8 cellular contexts compared by ENCODE assay signal in genomic region chr11:131748146-131749050, GRCh38.
A peak's percentile ranks its signal among the peaks of the same experiment; 100 is the strongest.
DNase-seq lines count a peak whose midpoint lies in the region; ATAC-seq and TF ChIP-seq lines count a peak whose summit lies in the region.

No MANE protein-coding gene starts in this region.

- H3K27ac Mint-ChIP-seq in activated T-helper 2 cell treated with anti-CD3 and anti-CD28 coated beads, Interferon-gamma antibody, Interleukin-2, Interleukin-4, amounts not matched to agents 10 μg/mL and 5 μg/mL and 100 μg/mL, durations not matched to agents 14 hours and 24 hours and 36 hours, result no peak overlapping the region

- H3K9me3 ChIP-seq in mesodermal cell (ENCODE audit: control insufficient read depth, low read length) (no peaks in the 10 kb centered on the region), thoracic aorta (no peaks in the 10 kb centered on the region)

- H3K4me3 Mint-ChIP-seq in activated T-helper 2 cell treated with anti-CD3 and anti-CD28 coated beads, Interferon-gamma antibody, Interleukin-2, Interleukin-4, amounts not matched to agents 10 μg/mL and 5 μg/mL and 100 μg/mL, durations not matched to agents 14 hours and 24 hours and 36 hours (ENCODE audit: low read depth), result no peak overlapping the region

- H3K4me1 ChIP-seq in mesodermal cell (ENCODE audit: control insufficient read depth, insufficient read depth, low read length, poor library complexity, severe bottlenecking) (peaks cover 16% of the 10 kb centered on the region), thoracic aorta (ENCODE audit: control insufficient read depth in 1 of 2, low read depth in 2 of 2) (no peaks in the 10 kb centered on the region)

- peak; percentile 63 for TF ChIP-seq CTCF in thoracic aorta (IDR thresholded peaks at IDR 0.05)

- H3K27ac ChIP-seq in mesodermal cell (ENCODE audit: low read depth, low read length, severe bottlenecking) (peak overlapping the region; percentile 3), thoracic aorta (no peak overlapping the region)

- H3K4me3 ChIP-seq in mesodermal cell (ENCODE audit: extremely low read depth, insufficient read depth, low read length, poor library complexity, severe bottlenecking), result no peak overlapping the region
- H3K4me3 ChIP-seq in thoracic aorta, result no peak overlapping the region

- peaks cover 4% of the 10 kb centered on the region for H3K9me3 Mint-ChIP-seq in activated T-helper 2 cell treated with anti-CD3 and anti-CD28 coated beads, Interferon-gamma antibody, Interleukin-2, Interleukin-4, amounts not matched to agents 10 μg/mL and 5 μg/mL and 100 μg/mL, durations not matched to agents 14 hours and 24 hours and 36 hours

- H3K36me3 Mint-ChIP-seq in activated T-helper 2 cell treated with anti-CD3 and anti-CD28 coated beads, Interferon-gamma antibody, Interleukin-2, Interleukin-4, amounts not matched to agents 10 μg/mL and 5 μg/mL and 100 μg/mL, durations not matched to agents 14 hours and 24 hours and 36 hours (ENCODE audit: low read depth), result no peaks in the 10 kb centered on the region

- no peaks in the 10 kb centered on the region for H3K4me1 Mint-ChIP-seq in activated T-helper 2 cell treated with anti-CD3 and anti-CD28 coated beads, Interferon-gamma antibody, Interleukin-2, Interleukin-4, amounts not matched to agents 10 μg/mL and 5 μg/mL and 100 μg/mL, durations not matched to agents 14 hours and 24 hours and 36 hours (ENCODE audit: low read depth)

- no peak for TF ChIP-seq EP300 in Ishikawa (IDR thresholded peaks at IDR 0.05; ENCODE audit: borderline replicate concordance)

- intact Hi-C loops in activated T-helper 2 cell treated with anti-CD3 and anti-CD28 coated beads, Interferon-gamma antibody, Interleukin-2, Interleukin-4, amounts not matched to agents 10 μg/mL and 5 μg/mL and 100 μg/mL, durations not matched to agents 14 hours and 24 hours and 36 hours (cut with micrococcal nuclease), result loop anchor here (5.0 kb wide), 1 partner anchor 279 kb away; no protein-coding TSS in a partner anchor

- peak; percentile 66 for TF ChIP-seq RAD21 in Ishikawa (IDR thresholded peaks at IDR 0.05; ENCODE audit: low read depth)

- H3K36me3 ChIP-seq in mesodermal cell (ENCODE audit: control insufficient read depth, insufficient read depth, low read length) (no peaks in the 10 kb centered on the region), thoracic aorta (no peaks in the 10 kb centered on the region)

- peak; percentile 62 for DNase-seq in DMS53 treated with DMSO at 0.1 percent for 48 hours (lab: John Stamatoyannopoulos, UW; ENCODE audit: unreplicated experiment)
- DNase-seq in SHP77 treated with DMSO at 0.1 percent for 48 hours (lab: John Stamatoyannopoulos, UW), result peak; percentile 6
- peak; percentile 76 for DNase-seq in ecto neural progenitor cell (ENCODE audit: low spot score)
- no peak for DNase-seq in thoracic aorta (ENCODE audit: low spot score)
- DNase-seq in activated T-helper 2 cell treated with anti-CD3 and anti-CD28 coated beads, Interferon-gamma antibody, Interleukin-2, Interleukin-4, amounts not matched to agents 10 μg/mL and 5 μg/mL and 100 μg/mL, durations not matched to agents 14 hours and 24 hours and 36 hours (ENCODE audit: low spot score), result no peak

- ATAC-seq in GM19463 (IDR thresholded peaks at IDR 0.05; ENCODE audit: unreplicated experiment) (peak; percentile 60), thoracic aorta (ENCODE audit: insufficient number of reproducible peaks, low FRiP score, low read depth) (no peak)

- no peaks in the 10 kb centered on the region for H3K27me3 Mint-ChIP-seq in activated T-helper 2 cell treated with anti-CD3 and anti-CD28 coated beads, Interferon-gamma antibody, Interleukin-2, Interleukin-4, amounts not matched to agents 10 μg/mL and 5 μg/mL and 100 μg/mL, durations not matched to agents 14 hours and 24 hours and 36 hours (ENCODE audit: low read depth)

- no peaks in the 10 kb centered on the region for H3K27me3 ChIP-seq in thoracic aorta (replicated peaks; ENCODE audit: insufficient read depth)

- WGBS in mesodermal cell (ENCODE audit: insufficient coverage in 2 of 2), 2 experiments, result 24 to 47% methylated on average over 9 to 10 of the region's 15 CpGs

TF ChIP-seq in Ishikawa, 13 proteins besides CTCF, POLR2A, EP300 and RAD21:
- TF ChIP-seq REST (IDR thresholded peaks at IDR 0.05; ENCODE audit: low read depth), result no peak
- TF ChIP-seq CEBPB (IDR thresholded peaks at IDR 0.05), result no peak
- TF ChIP-seq MAX (IDR thresholded peaks at IDR 0.05), result no peak

Comparison
In these comparisons a context has a peak if more than half of its experiments do, and no peak if none do; other contexts are left out.
1. DNase-seq: peak in DMS53 treated with DMSO at 0.1 percent for 48 hours (single experiment), SHP77 treated with DMSO at 0.1 percent for 48 hours (single experiment) and ecto neural progenitor cell (single experiment); none in thoracic aorta (single experiment) and activated T-helper 2 cell treated with anti-CD3 and anti-CD28 coated beads, Interferon-gamma antibody, Interleukin-2, Interleukin-4, amounts not matched to agents 10 μg/mL and 5 μg/mL and 100 μg/mL, durations not matched to agents 14 hours and 24 hours and 36 hours (single experiment).